In genomic region chr4:116358633-116359222, GRCh38 we compare ENCODE assay signal across 8 cellular contexts.
DNase-seq lines count a peak whose midpoint lies in the region; ATAC-seq lines count a peak whose summit lies in the region.

No MANE protein-coding gene starts in this region.

- no peak overlapping the region for H3K27ac Mint-ChIP-seq in activated naive CD8-positive, alpha-beta T cell treated with anti-CD3 and anti-CD28 coated beads, Interleukin-2, amount 50 U/mL, for 24 hours

- H3K36me3 Mint-ChIP-seq in activated naive CD8-positive, alpha-beta T cell treated with anti-CD3 and anti-CD28 coated beads, Interleukin-2, amount 50 U/mL, for 24 hours (ENCODE audit: low read depth), result no peaks in the 10 kb centered on the region

- ATAC-seq in GM19463 (IDR thresholded peaks at IDR 0.05; ENCODE audit: unreplicated experiment) (peak; percentile 98), HG03354 (IDR thresholded peaks at IDR 0.05; ENCODE audit: poor library complexity, severe bottlenecking, unreplicated experiment) (peak; percentile 98)
- ATAC-seq in activated naive CD8-positive, alpha-beta T cell treated with anti-CD3 and anti-CD28 coated beads, Interleukin-2, amount 50 U/mL, for 24 hours, result peak; percentile 79

- DNase-seq in NCI-H1417 (lab: John Stamatoyannopoulos, UW) (peak in 2 of 3 experiments; percentile 4 to 54), NCI-H1417 treated with DMSO at 0.1 percent for 48 hours (lab: John Stamatoyannopoulos, UW) (no peak), NCI-H526 (lab: John Stamatoyannopoulos, UW) (peak; percentile 52 to 85), iPS DF 4.7 (ENCODE audit: extremely low read depth, low spot score) (peak; percentile 90)
- peak; percentile 35 for DNase-seq in activated naive CD8-positive, alpha-beta T cell treated with anti-CD3 and anti-CD28 coated beads, Interleukin-2, amount 50 U/mL, for 24 hours
- peak; percentile 5 to 15 for DNase-seq in stimulated activated CD8-positive, alpha-beta memory T cell treated with anti-CD3 and anti-CD28 coated beads, Interleukin-7, amount 100 ng/mL, for 48 hours (ENCODE audit: extremely low read depth in 1 of 2, low read depth in 1 of 2)

- no peak overlapping the region for H3K4me3 Mint-ChIP-seq in activated naive CD8-positive, alpha-beta T cell treated with anti-CD3 and anti-CD28 coated beads, Interleukin-2, amount 50 U/mL, for 24 hours

- no peaks in the 10 kb centered on the region for H3K4me1 Mint-ChIP-seq in activated naive CD8-positive, alpha-beta T cell treated with anti-CD3 and anti-CD28 coated beads, Interleukin-2, amount 50 U/mL, for 24 hours

- H3K9me3 Mint-ChIP-seq in activated naive CD8-positive, alpha-beta T cell treated with anti-CD3 and anti-CD28 coated beads, Interleukin-2, amount 50 U/mL, for 24 hours, result no peaks in the 10 kb centered on the region

- H3K27me3 Mint-ChIP-seq in activated naive CD8-positive, alpha-beta T cell treated with anti-CD3 and anti-CD28 coated beads, Interleukin-2, amount 50 U/mL, for 24 hours, result no peaks in the 10 kb centered on the region
